In the genomic region with DNA sequence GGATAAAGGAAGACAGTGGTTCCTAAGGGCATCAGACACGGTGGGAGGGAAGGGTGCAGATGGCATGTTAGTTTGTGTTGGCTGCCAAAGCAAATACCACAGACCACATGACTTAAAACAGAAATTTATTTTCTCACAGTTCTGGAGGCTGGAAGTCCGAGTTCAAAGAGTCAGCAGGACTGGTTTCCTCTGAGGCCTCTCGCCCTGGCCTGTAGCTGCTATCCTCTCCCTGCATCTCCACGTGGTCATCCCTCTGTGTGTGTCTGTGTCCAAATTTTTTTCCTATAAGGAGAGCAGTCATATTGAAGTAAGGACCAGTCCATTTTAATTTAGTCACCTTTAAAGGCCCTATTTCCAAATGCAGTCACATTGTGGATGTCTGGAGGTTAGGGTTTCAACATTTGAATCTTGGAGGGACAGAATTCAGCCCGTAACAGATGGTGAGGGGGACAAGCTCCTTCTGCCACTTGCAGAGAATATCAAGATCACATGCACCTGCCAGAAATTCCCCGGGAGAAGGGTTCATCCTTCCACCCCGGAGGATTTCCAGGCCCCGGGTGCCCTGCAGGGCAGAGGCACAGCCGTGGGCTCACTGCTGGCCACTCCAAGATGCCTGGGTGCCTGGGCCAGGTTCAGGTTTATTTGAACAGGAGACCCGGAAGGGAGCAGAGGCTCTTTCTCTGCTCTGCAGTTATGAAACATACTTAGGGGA, we compare ENCODE assay signal across 11 cellular contexts. TPM values are rescaled to one million over a fixed set of nuclear protein-coding genes. Genes with fewer than 3 reads are reported as not detected.
A peak's percentile ranks its signal among the peaks of the same experiment; 100 is the strongest.
DNase-seq lines count a peak whose midpoint lies in the region; ATAC-seq and TF ChIP-seq lines count a peak whose summit lies in the region.
"Had no signal": no experiment of that assay in that cellular context is flagged by ENCODE, and none has a peak within 500 bp of the region (broad histone marks: within the 10 kb centered on the region; RNA-seq: fewer than 3 reads in every experiment).

No MANE protein-coding gene starts in this region.

- H3K9ac ChIP-seq in endocrine pancreas (ENCODE audit: control insufficient read depth, insufficient read depth, low read length): no peak overlapping the region

- H3K27me3 ChIP-seq in RWPE2 (ENCODE audit: insufficient read depth, poor library complexity, severe bottlenecking) (no peaks in the 10 kb centered on the region), endocrine pancreas (ENCODE audit: control insufficient read depth, insufficient read depth, low read length) (no peaks in the 10 kb centered on the region), thymus (ENCODE audit: control insufficient read depth, insufficient read depth) (no peaks in the 10 kb centered on the region)
- H3K27me3 ChIP-seq: sigmoid colon, upper lobe of left lung had no signal

- intact Hi-C loops in activated naive CD4-positive, alpha-beta T cell treated with anti-CD3 and anti-CD28 coated beads for 36 hours (cut with micrococcal nuclease): no loop called here

- H3K4me1 ChIP-seq in RWPE2 (ENCODE audit: insufficient read depth, poor library complexity, severe bottlenecking) (peaks cover 5% of the 10 kb centered on the region), endocrine pancreas (ENCODE audit: control insufficient read depth, insufficient read depth, low read length) (no peaks in the 10 kb centered on the region), thymus (ENCODE audit: control insufficient read depth, insufficient read depth, low read length) (peaks cover 23% of the 10 kb centered on the region)

- 46% methylated on average over 10 of the region's 10 CpGs for WGBS in thymus

- CTCF ChIA-PET in activated naive CD4-positive, alpha-beta T cell treated with anti-CD3 and anti-CD28 coated beads for 36 hours (lab: Charles Lee): interaction anchor here (0.9 to 1.0 kb wide), 3 partner anchors 12 to 120 kb away, joined by 3 read pairs; no protein-coding TSS in a partner anchor

- no peak for DNase-seq in activated naive CD4-positive, alpha-beta T cell treated with anti-CD3 and anti-CD28 coated beads for 36 hours
- DNase-seq in activated naive CD4-positive, alpha-beta T cell treated with Interleukin-2 at 50 U/mL for 16 hours: no peak
- DNase-seq in RWPE2 (ENCODE audit: low spot score) (no peak), NCI-H2227 treated with DMSO at 0.1 percent for 48 hours (lab: John Stamatoyannopoulos, UW) (no peak)
- DNase-seq: hippocampal formation, sigmoid colon had no signal

- no peak overlapping the region for H3K4me3 ChIP-seq in RWPE2 (ENCODE audit: severe bottlenecking)
- peak overlapping the region; percentile 25 for H3K4me3 ChIP-seq in endocrine pancreas (ENCODE audit: control insufficient read depth, insufficient read depth, low read length)
- H3K4me3 ChIP-seq in thymus (ENCODE audit: low read length): no peak overlapping the region
- H3K4me3 ChIP-seq: sigmoid colon, upper lobe of left lung had no signal

- peak overlapping the region; percentile 68 for H3K27ac Mint-ChIP-seq in activated naive CD4-positive, alpha-beta T cell treated with anti-CD3 and anti-CD28 coated beads for 36 hours

- H3K4me3 Mint-ChIP-seq in activated naive CD4-positive, alpha-beta T cell treated with anti-CD3 and anti-CD28 coated beads for 36 hours: peak overlapping the region; percentile 33

- H3K9me3 ChIP-seq in RWPE2 (ENCODE audit: severe bottlenecking) (no peaks in the 10 kb centered on the region), endocrine pancreas (ENCODE audit: control insufficient read depth, low read length) (no peaks in the 10 kb centered on the region), thymus (ENCODE audit: control insufficient read depth) (no peaks in the 10 kb centered on the region)
- H3K9me3 ChIP-seq: sigmoid colon, upper lobe of left lung had no signal

- peaks cover 80% of the 10 kb centered on the region for H3K4me1 Mint-ChIP-seq in activated naive CD4-positive, alpha-beta T cell treated with anti-CD3 and anti-CD28 coated beads for 36 hours (ENCODE audit: low read depth)

- ATAC-seq in RWPE2 (ENCODE audit: low read depth): peak; percentile 64; the same call in 2 of the 3 replicates
- no peak for ATAC-seq in HG03432 (IDR thresholded peaks at IDR 0.05; ENCODE audit: unreplicated experiment)
- no peak for ATAC-seq in HG03457 (IDR thresholded peaks at IDR 0.05; ENCODE audit: unreplicated experiment)

- no peaks in the 10 kb centered on the region for H3K36me3 ChIP-seq in RWPE2 (ENCODE audit: low read depth)
- no peaks in the 10 kb centered on the region for H3K36me3 ChIP-seq in endocrine pancreas (ENCODE audit: control insufficient read depth, insufficient read depth, low read length)
- H3K36me3 ChIP-seq in thymus (ENCODE audit: control insufficient read depth, insufficient read depth): no peaks in the 10 kb centered on the region
- H3K36me3 ChIP-seq: sigmoid colon, upper lobe of left lung had no signal

- no peaks in the 10 kb centered on the region for H3K27me3 Mint-ChIP-seq in activated naive CD4-positive, alpha-beta T cell treated with anti-CD3 and anti-CD28 coated beads for 36 hours (ENCODE audit: low read depth)

- no peak for TF ChIP-seq CTCF in RWPE2 (IDR thresholded peaks at IDR 0.05; ENCODE audit: poor library complexity, severe bottlenecking)

- H3K9me3 Mint-ChIP-seq in activated naive CD4-positive, alpha-beta T cell treated with anti-CD3 and anti-CD28 coated beads for 36 hours: no peaks in the 10 kb centered on the region

- H3K27ac ChIP-seq in RWPE2 (ENCODE audit: poor library complexity, severe bottlenecking): no peak overlapping the region
- peak overlapping the region; percentile 38 for H3K27ac ChIP-seq in thymus (ENCODE audit: low read depth)
- H3K27ac ChIP-seq: sigmoid colon had no signal

- H3K36me3 Mint-ChIP-seq in activated naive CD4-positive, alpha-beta T cell treated with anti-CD3 and anti-CD28 coated beads for 36 hours (ENCODE audit: low read depth): peaks cover 3% of the 10 kb centered on the region

RNA-seq across cellular contexts. Expression of gene MGAT4A, which starts 38.0 kb away (rescaled TPM):
- total RNA-seq in activated naive CD4-positive, alpha-beta T cell treated with anti-CD3 and anti-CD28 coated beads for 36 hours: 10 to 100 TPM; 85.5 to 87.5 TPM
- 24.4 TPM for polyA plus RNA-seq in thymus
